ENCODE assay signal across 13 cellular contexts in the genomic region with DNA sequence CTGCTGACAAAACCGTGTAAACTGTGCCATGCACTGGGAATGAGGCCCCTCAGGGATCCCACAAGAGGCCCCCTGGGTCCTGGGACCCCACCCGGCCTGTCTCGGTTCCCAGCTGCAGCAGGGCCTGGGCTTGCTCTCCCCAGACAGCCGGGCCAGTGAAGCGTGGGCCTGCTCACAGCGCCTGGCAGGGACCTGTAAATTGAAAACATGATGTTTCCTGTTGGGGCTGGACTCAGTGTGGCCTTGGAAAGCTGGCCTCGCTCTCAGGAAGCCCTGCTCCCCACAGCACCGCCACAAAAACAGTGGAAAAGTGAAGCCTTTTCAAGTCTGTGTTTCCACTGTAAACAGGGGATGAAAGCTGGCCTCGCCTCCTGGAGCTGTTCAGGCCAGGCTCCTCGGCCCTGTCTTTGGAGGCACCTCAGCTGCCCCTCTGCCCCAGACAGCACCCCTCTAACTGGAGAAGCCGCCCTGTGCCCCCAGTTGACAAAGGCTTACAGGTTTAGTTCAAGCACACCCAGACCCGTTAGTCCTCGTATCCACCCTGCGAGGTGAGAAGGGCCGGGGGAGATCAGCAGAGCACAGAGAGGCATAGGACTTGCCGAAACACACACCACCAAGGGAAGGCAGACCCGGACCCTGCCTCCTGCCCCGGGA.
DNase-seq lines count a peak whose midpoint lies in the region; ATAC-seq and TF ChIP-seq lines count a peak whose summit lies in the region.
"Had no signal": no experiment of that assay in that cellular context is flagged by ENCODE, and none has a peak within 500 bp of the region (broad histone marks: within the 10 kb centered on the region; RNA-seq: fewer than 3 reads in every experiment).

No MANE protein-coding gene starts in this region.

- peak overlapping the region; percentile 61; the same call in 1 of the 2 replicates for H3K56ac ChIP-seq in IMR-90 (ENCODE audit: extremely low read depth, insufficient read depth, low read length)

- H4K91ac ChIP-seq in IMR-90 (ENCODE audit: insufficient read depth, low read depth, low read length): peak overlapping the region; percentile 82

- in situ Hi-C loops in IMR-90 (cut with MboI; ENCODE audit: low sequenced_read_pairs): no loop called here

- peaks cover 0 to 3% of the 10 kb centered on the region in 2 donors for H3K4me1 Mint-ChIP-seq in effector memory CD8-positive, alpha-beta T cell (ENCODE audit: low read depth in 2 of 2)
- H3K4me1 Mint-ChIP-seq: IgD-negative memory B cell had no signal

- H3K23ac ChIP-seq in IMR-90 (ENCODE audit: low read depth, low read length): peak overlapping the region; percentile 83

- H3K4ac ChIP-seq in IMR-90 (ENCODE audit: low read depth, low read length): peak overlapping the region; percentile 89

- WGBS in IMR-90 (ENCODE audit: extremely low coverage in 2 of 2, insufficient read length in 1 of 2), 2 experiments: 31% methylated on average over 4 of the region's 18 CpGs; no CpG with 5 or more reads in 1 of the 2 experiments

- peak overlapping the region; percentile 19 for H3K18ac ChIP-seq in IMR-90 (ENCODE audit: low read depth, low read length)

- peak overlapping the region; percentile 48 for H2AK9ac ChIP-seq in IMR-90 (replicated peaks; ENCODE audit: low read depth, low read length, poor library complexity)

- H4K5ac ChIP-seq in IMR-90 (ENCODE audit: low read depth, low read length): peak overlapping the region; percentile 42

- peaks cover 44 to 96% of the 10 kb centered on the region in 2 experiments for H3K79me1 ChIP-seq in IMR-90 (ENCODE audit: low read depth in 1 of 2, low read length in 2 of 2)

- H3K4me3 ChIP-seq in IMR-90 (ENCODE audit: insufficient read depth, low read depth, low read length) (no peak overlapping the region), lower lobe of right lung (no peak overlapping the region), subcutaneous abdominal adipose tissue (ENCODE audit: low read depth in 1 of 5, low read length in 5 of 5) (no peak overlapping the region)
- H3K4me3 ChIP-seq: mucosa of descending colon had no signal

- H3K4me3 Mint-ChIP-seq in effector memory CD8-positive, alpha-beta T cell: no peak overlapping the region
- H3K4me3 Mint-ChIP-seq: IgD-negative memory B cell; T-helper 2 cell treated with Interferon-gamma antibody and Interleukin-4, amounts not matched to agents 5 μg/mL and 100 μg/mL, for 36 hours had no signal

- peaks cover 48% of the 10 kb centered on the region for H3K9me1 ChIP-seq in IMR-90 (ENCODE audit: insufficient read depth, low read length)

- peaks cover 49% of the 10 kb centered on the region for H4K20me1 ChIP-seq in IMR-90 (ENCODE audit: insufficient read depth, low read length)

- H3K36me3 Mint-ChIP-seq in effector memory CD8-positive, alpha-beta T cell (ENCODE audit: insufficient read depth): no peaks in the 10 kb centered on the region

- peak overlapping the region; percentile 90 for H3K14ac ChIP-seq in IMR-90 (replicated peaks; ENCODE audit: low read depth, low read length)

- BruUV-seq in IMR-90 (replicated peaks; lab: Mats Ljungman, UMichigan): no TSS peak

- TF ChIP-seq RAD21 in IMR-90 (IDR thresholded peaks at IDR 0.05; ENCODE audit: low read length): no peak

- DNase-seq in IMR-90 (peak; percentile 43), lower lobe of right lung (no peak), DMS79 treated with DMSO at 0.1 percent for 48 hours (lab: John Stamatoyannopoulos, UW) (no peak), NCI-H345 treated with DMSO at 0.1 percent for 48 hours (lab: John Stamatoyannopoulos, UW; ENCODE audit: unreplicated experiment) (no peak), amniotic stem cell (lab: John Stamatoyannopoulos, UW) (no peak)
- DNase-seq in effector memory CD8-positive, alpha-beta T cell: no peak
- DNase-seq: activated T-cell treated with anti-CD3 and anti-CD28 coated beads, Interleukin-2, amount 50 U/mL, for 48 hours; DMS79; mucosa of descending colon had no signal

- H2AK5ac ChIP-seq in IMR-90 (ENCODE audit: low read depth, low read length): peak overlapping the region; percentile 97

- POLR2A ChIA-PET in IMR-90 (lab: Charles Lee; ENCODE audit: unreplicated experiment): no interaction called here

- peak overlapping the region; percentile 57 for H2BK20ac ChIP-seq in IMR-90 (ENCODE audit: low read depth, low read length)

- no peaks in the 10 kb centered on the region for H3K9me3 ChIP-seq in IMR-90 (ENCODE audit: control insufficient read depth, insufficient read depth, low read length)
- no peaks in the 10 kb centered on the region for H3K9me3 ChIP-seq in lower lobe of right lung
- H3K9me3 ChIP-seq in subcutaneous abdominal adipose tissue (ENCODE audit: control insufficient read depth in 5 of 5, low read length in 5 of 5): no peaks in the 10 kb centered on the region
- H3K9me3 ChIP-seq: mucosa of descending colon had no signal

- ATAC-seq in IMR-90 (ENCODE audit: low read depth) (peak; percentile 3; the same call in 1 of the 2 replicates), lower lobe of right lung (no peak), HG03565 (IDR thresholded peaks at IDR 0.05; ENCODE audit: unreplicated experiment) (no peak)
- ATAC-seq in effector memory CD8-positive, alpha-beta T cell (replicated peaks): no peak
- ATAC-seq: mucosa of descending colon had no signal

- H3K36me3 ChIP-seq in IMR-90 (ENCODE audit: control insufficient read depth, insufficient read depth, low read length) (peaks cover 9% of the 10 kb centered on the region), lower lobe of right lung (peaks cover 24% of the 10 kb centered on the region), subcutaneous abdominal adipose tissue (ENCODE audit: control insufficient read depth in 5 of 5, insufficient read depth in 5 of 5, low read length in 5 of 5) (peaks cover 0 to 39% (median 25%) of the 10 kb centered on the region in 5 donors)

- H3K27me3 ChIP-seq in IMR-90 (ENCODE audit: control insufficient read depth, insufficient read depth, low read length): no peaks in the 10 kb centered on the region
- no peaks in the 10 kb centered on the region for H3K27me3 ChIP-seq in lower lobe of right lung (ENCODE audit: low read depth)
- no peaks in the 10 kb centered on the region for H3K27me3 ChIP-seq in subcutaneous abdominal adipose tissue (ENCODE audit: control insufficient read depth in 5 of 5, insufficient read depth in 4 of 5, low read length in 5 of 5)

- H3K9me3 Mint-ChIP-seq in effector memory CD8-positive, alpha-beta T cell: no peaks in the 10 kb centered on the region
- H3K9me3 Mint-ChIP-seq: IgD-negative memory B cell; T-helper 2 cell treated with Interferon-gamma antibody and Interleukin-4, amounts not matched to agents 5 μg/mL and 100 μg/mL, for 36 hours had no signal

- H3K27me3 Mint-ChIP-seq in effector memory CD8-positive, alpha-beta T cell: no peaks in the 10 kb centered on the region

- H3K4me2 ChIP-seq in IMR-90 (ENCODE audit: low read depth, low read length): no peak overlapping the region

- no peak for TF ChIP-seq POLR2A in IMR-90 (IDR thresholded peaks at IDR 0.05; ENCODE audit: low read depth, low read length)

- H3K4me1 ChIP-seq in IMR-90 (ENCODE audit: control insufficient read depth, insufficient read depth, low read length) (peaks cover 72% of the 10 kb centered on the region), lower lobe of right lung (peaks cover 76% of the 10 kb centered on the region), subcutaneous abdominal adipose tissue (ENCODE audit: control insufficient read depth in 5 of 5, insufficient read depth in 5 of 5, low read length in 5 of 5) (peaks cover 10 to 82% (median 73%) of the 10 kb centered on the region in 5 donors)

- H3K9ac ChIP-seq in IMR-90 (ENCODE audit: low read depth, low read length) (peak overlapping the region; percentile 56), subcutaneous abdominal adipose tissue (ENCODE audit: low read length in 5 of 5) (no peak overlapping the region)

- intact Hi-C loops in IMR-90 (cut with micrococcal nuclease) (loop anchor here (5.0 kb wide), 1 partner anchor 105 kb away; no protein-coding TSS in a partner anchor), lower lobe of right lung (cut with DNase I) (no loop called here)

- dilution Hi-C loops in IMR-90 (cut with HindIII; ENCODE audit: low sequenced_read_pairs, unreplicated experiment): no loop called here

- CTCF ChIA-PET in IMR-90 (lab: Yijun Ruan, JAX): interaction anchor here (1.2 kb wide), 1 partner anchor 18 kb away, joined by 5 read pairs; no protein-coding TSS in a partner anchor

- peak overlapping the region; percentile 20 to 25 for H3K27ac Mint-ChIP-seq in effector memory CD8-positive, alpha-beta T cell
- H3K27ac Mint-ChIP-seq: IgD-negative memory B cell; T-helper 2 cell treated with Interferon-gamma antibody and Interleukin-4, amounts not matched to agents 5 μg/mL and 100 μg/mL, for 36 hours had no signal

- peak overlapping the region; percentile 85 for H3K27ac ChIP-seq in IMR-90 (ENCODE audit: insufficient read depth, low read length)
- peak overlapping the region; percentile 66 for H3K27ac ChIP-seq in lower lobe of right lung
- peak overlapping the region; percentile 50 for H3K27ac ChIP-seq in subcutaneous abdominal adipose tissue (ENCODE audit: low read depth, low read length)

- peak overlapping the region; percentile 87 for H2BK5ac ChIP-seq in IMR-90 (ENCODE audit: low read depth, low read length, poor library complexity, severe bottlenecking)

- H4K8ac ChIP-seq in IMR-90 (ENCODE audit: low read depth in 2 of 2, low read length in 2 of 2): peak overlapping the region; percentile 79 to 89; a peak in 3 of 4 replicates

- peak overlapping the region; percentile 83 for H2BK120ac ChIP-seq in IMR-90 (ENCODE audit: low read depth, low read length)

- peak overlapping the region; percentile 28 for H2AFZ ChIP-seq in IMR-90 (replicated peaks; ENCODE audit: low read length, poor library complexity)

- TF ChIP-seq CTCF in IMR-90 (conservative IDR thresholded peaks at IDR 0.05; ENCODE audit: low read depth, low read length) (no peak), lower lobe of right lung (IDR thresholded peaks at IDR 0.05) (no peak)

- H2BK15ac ChIP-seq in IMR-90 (ENCODE audit: low read depth, low read length): peak overlapping the region; percentile 55; the same call in 1 of the 3 replicates

TF ChIP-seq in IMR-90, 13 proteins besides CTCF, POLR2A, EP300 and RAD21 (continues in another document):
- no peak for TF ChIP-seq CHD1 (IDR thresholded peaks at IDR 0.05; ENCODE audit: low read depth, low read length)
- TF ChIP-seq CEBPB (IDR thresholded peaks at IDR 0.05; ENCODE audit: low read depth, low read length): no peak
- no peak for TF ChIP-seq FOS (IDR thresholded peaks at IDR 0.05; ENCODE audit: low read depth, low read length)
- TF ChIP-seq SMC3 (IDR thresholded peaks at IDR 0.05; ENCODE audit: low read depth, low read length): no peak
- no peak for TF ChIP-seq BHLHE40 (IDR thresholded peaks at IDR 0.05; ENCODE audit: low read depth, low read length)
- TF ChIP-seq NFE2L2 (IDR thresholded peaks at IDR 0.05; ENCODE audit: low read depth, low read length): no peak
